In genomic region chr10:78035437-78035836, GRCh38 we compare ENCODE assay signal across 9 cellular contexts. TPM values are rescaled to one million over a fixed set of nuclear protein-coding genes. Genes with fewer than 3 reads are reported as not detected.
DNase-seq lines count a peak whose midpoint lies in the region; ATAC-seq and TF ChIP-seq lines count a peak whose summit lies in the region.
"Had no signal": no experiment of that assay in that cellular context is flagged by ENCODE, and none has a peak within 500 bp of the region (broad histone marks: within the 10 kb centered on the region; RNA-seq: fewer than 3 reads in every experiment).

No MANE protein-coding gene starts in this region.

- TF ChIP-seq CTCF in VCaP (conservative IDR thresholded peaks at IDR 0.05), result no peak
- TF ChIP-seq CTCF in fibroblast of villous mesenchyme (IDR thresholded peaks at IDR 0.05; ENCODE audit: insufficient read depth, low read depth, low read length), result no peak

- H3K4me1 Mint-ChIP-seq in activated CD8-positive, alpha-beta memory T cell treated with anti-CD3 and anti-CD28 coated beads, Interleukin-2, amount 10 ng/mL, durations not matched to agents 7 days and 5 days, result peaks cover 54% of the 10 kb centered on the region
- peaks cover 51% of the 10 kb centered on the region for H3K4me1 Mint-ChIP-seq in stimulated activated effector memory CD8-positive, alpha-beta T cell treated with anti-CD3 and anti-CD28 coated beads, Interleukin-12 subunit alpha, Interleukin-12 subunit beta, amount 100 ng/mL, for 72 hours

- in situ Hi-C loops in G401 (cut with HindIII; ENCODE audit: low sequenced_read_pairs), result no loop called here

- H3K4me3 ChIP-seq in fibroblast of villous mesenchyme (ENCODE audit: low read depth, low read length), result peak overlapping the region; percentile 98

- H3K27ac ChIP-seq in VCaP, result peak overlapping the region; percentile 78

- ATAC-seq in activated CD8-positive, alpha-beta memory T cell treated with anti-CD3 and anti-CD28 coated beads, Interleukin-2, amount 10 ng/mL, durations not matched to agents 7 days and 5 days, result no peak
- no peak for ATAC-seq in stimulated activated effector memory CD8-positive, alpha-beta T cell treated with anti-CD3 and anti-CD28 coated beads, Interleukin-12 subunit alpha, Interleukin-12 subunit beta, amount 100 ng/mL, for 72 hours

- CTCF ChIA-PET in activated CD8-positive, alpha-beta memory T cell treated with anti-CD3 and anti-CD28 coated beads, Interleukin-2, amount 10 ng/mL, durations not matched to agents 7 days and 5 days (lab: Charles Lee), result interaction anchor here (0.5 to 2.6 kb wide), 2 partner anchors 11 to 1487 kb away, joined by 3 to 21 read pairs; no protein-coding TSS in a partner anchor

- no peaks in the 10 kb centered on the region for H3K27me3 Mint-ChIP-seq in activated CD8-positive, alpha-beta memory T cell treated with anti-CD3 and anti-CD28 coated beads, Interleukin-2, amount 10 ng/mL, durations not matched to agents 7 days and 5 days

- peaks cover 58% of the 10 kb centered on the region for H3K36me3 Mint-ChIP-seq in activated CD8-positive, alpha-beta memory T cell treated with anti-CD3 and anti-CD28 coated beads, Interleukin-2, amount 10 ng/mL, durations not matched to agents 7 days and 5 days
- H3K36me3 Mint-ChIP-seq in stimulated activated effector memory CD8-positive, alpha-beta T cell treated with anti-CD3 and anti-CD28 coated beads, Interleukin-12 subunit alpha, Interleukin-12 subunit beta, amount 100 ng/mL, for 72 hours, result peaks cover 71% of the 10 kb centered on the region

- peak overlapping the region; percentile 41 for H3K27ac Mint-ChIP-seq in activated CD8-positive, alpha-beta memory T cell treated with anti-CD3 and anti-CD28 coated beads, Interleukin-2, amount 10 ng/mL, durations not matched to agents 7 days and 5 days
- peak overlapping the region; percentile 87 for H3K27ac Mint-ChIP-seq in stimulated activated effector memory CD8-positive, alpha-beta T cell treated with anti-CD3 and anti-CD28 coated beads, Interleukin-12 subunit alpha, Interleukin-12 subunit beta, amount 100 ng/mL, for 72 hours

- DNase-seq in activated CD8-positive, alpha-beta memory T cell treated with anti-CD3 and anti-CD28 coated beads, Interleukin-2, amount 10 ng/mL, durations not matched to agents 7 days and 5 days, result no peak
- DNase-seq in activated CD8-positive, alpha-beta memory T cell treated with anti-CD3 and anti-CD28 coated beads, Interleukin-2, amount 50 U/mL, for 48 hours, result no peak
- DNase-seq in fibroblast of villous mesenchyme (ENCODE audit: low read depth) (no peak), dedifferentiated amniotic fluid mesenchymal stem cell (ENCODE audit: extremely low spot score) (no peak), DMS153 treated with DMSO at 0.1 percent for 48 hours (lab: John Stamatoyannopoulos, UW; ENCODE audit: unreplicated experiment) (no peak), G401 (ENCODE audit: low spot score) (no peak)
- no peak for DNase-seq in stimulated activated effector memory CD8-positive, alpha-beta T cell treated with anti-CD3 and anti-CD28 coated beads, Interleukin-12 subunit alpha, Interleukin-12 subunit beta, amount 100 ng/mL, for 72 hours (ENCODE audit: low spot score in 2 of 2)
- DNase-seq: RPMI8226 had no signal

- H3K9me3 Mint-ChIP-seq in activated CD8-positive, alpha-beta memory T cell treated with anti-CD3 and anti-CD28 coated beads, Interleukin-2, amount 10 ng/mL, durations not matched to agents 7 days and 5 days (ENCODE audit: low read depth), result no peaks in the 10 kb centered on the region
- H3K9me3 Mint-ChIP-seq in stimulated activated effector memory CD8-positive, alpha-beta T cell treated with anti-CD3 and anti-CD28 coated beads, Interleukin-12 subunit alpha, Interleukin-12 subunit beta, amount 100 ng/mL, for 72 hours, result no peaks in the 10 kb centered on the region

- H3K4me3 Mint-ChIP-seq in activated CD8-positive, alpha-beta memory T cell treated with anti-CD3 and anti-CD28 coated beads, Interleukin-2, amount 10 ng/mL, durations not matched to agents 7 days and 5 days, result peak overlapping the region; percentile 82
- H3K4me3 Mint-ChIP-seq in stimulated activated effector memory CD8-positive, alpha-beta T cell treated with anti-CD3 and anti-CD28 coated beads, Interleukin-12 subunit alpha, Interleukin-12 subunit beta, amount 100 ng/mL, for 72 hours, result peak overlapping the region; percentile 79

RNA-seq across cellular contexts. Expression of gene RPS24, which starts 1.8 kb away (rescaled TPM):
- total RNA-seq in activated CD8-positive, alpha-beta memory T cell treated with anti-CD3 and anti-CD28 coated beads, Interleukin-2, amount 10 ng/mL, durations not matched to agents 7 days and 5 days, result 1,000 to 10,000 TPM; 1,245 to 1,320 TPM
- 1,478 and 1,668 TPM in 2 replicates for total RNA-seq in fibroblast of villous mesenchyme
- total RNA-seq in G401 (2014; rRNA removed; shearing (Covaris generic)), result 3,664 and 4,261 TPM in 2 replicates

RNA-seq across cellular contexts. Expression of gene POLR3A, which starts 6.1 kb away (rescaled TPM):
- total RNA-seq in activated CD8-positive, alpha-beta memory T cell treated with anti-CD3 and anti-CD28 coated beads, Interleukin-2, amount 10 ng/mL, durations not matched to agents 7 days and 5 days, result 10 to 100 TPM; 17.7 to 20.8 TPM
- total RNA-seq in fibroblast of villous mesenchyme, result 15.1 and 18.6 TPM in 2 replicates
- total RNA-seq in G401 (2014; rRNA removed; shearing (Covaris generic)), result 24.3 and 29.1 TPM in 2 replicates
